Comparison of ENCODE assay signal across 15 cellular contexts in the genomic region with DNA sequence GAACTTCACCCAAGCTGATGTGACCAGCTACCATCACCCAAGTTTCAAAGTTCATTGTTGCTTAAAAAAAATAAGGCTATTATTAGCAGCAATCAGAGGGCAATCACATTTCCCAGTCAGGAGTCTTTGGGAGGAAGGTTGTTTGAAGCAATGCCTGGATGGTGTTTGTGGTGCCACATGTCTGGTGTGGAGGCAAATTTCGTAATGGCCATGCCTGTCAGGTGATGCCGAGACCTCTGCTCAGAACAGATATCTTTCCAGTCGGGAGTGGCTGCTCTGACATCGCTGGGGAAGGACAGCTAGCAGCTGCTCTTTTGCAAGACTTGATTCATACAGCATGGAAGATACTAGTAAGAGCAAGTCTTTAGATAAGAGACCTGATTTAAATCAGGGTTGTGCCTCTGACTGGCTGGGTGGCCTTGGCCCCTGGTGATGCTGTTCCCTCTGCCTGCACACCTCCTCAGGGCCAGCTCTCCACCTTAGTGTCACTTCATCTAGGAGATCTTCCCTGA.
DNase-seq lines count a peak whose midpoint lies in the region; ATAC-seq and TF ChIP-seq lines count a peak whose summit lies in the region.
"Had no signal": no experiment of that assay in that cellular context is flagged by ENCODE, and none has a peak within 500 bp of the region (broad histone marks: within the 10 kb centered on the region; RNA-seq: fewer than 3 reads in every experiment).

No MANE protein-coding gene starts in this region.

- H3K4me3 ChIP-seq in cardiac fibroblast (replicated peaks in 1 of 2; ENCODE audit: low read depth in 2 of 2, low read length in 2 of 2) = no peak overlapping the region
- no peak overlapping the region for H3K4me3 ChIP-seq in sigmoid colon
- H3K4me3 ChIP-seq in neural progenitor cell = no peak overlapping the region
- no peak overlapping the region for H3K4me3 ChIP-seq in testis
- H3K4me3 ChIP-seq: dorsolateral prefrontal cortex had no signal

- H3K9me3 ChIP-seq in sigmoid colon (no peaks in the 10 kb centered on the region), neural progenitor cell (ENCODE audit: low read depth) (no peaks in the 10 kb centered on the region), testis (no peaks in the 10 kb centered on the region)

- no peaks in the 10 kb centered on the region for H3K27me3 Mint-ChIP-seq in neural progenitor cell (ENCODE audit: insufficient read depth, low read depth)

- intact Hi-C loops in sigmoid colon (cut with DNase I) = loop anchor here (5.0 kb wide), 2 partner anchors 41 to 71 kb away; no protein-coding TSS in a partner anchor
- intact Hi-C loops in testis (cut with DNase I; ENCODE audit: low total_unique reads) = no loop called here

- ATAC-seq in HG03354 (IDR thresholded peaks at IDR 0.05; ENCODE audit: poor library complexity, severe bottlenecking, unreplicated experiment) = no peak

- H3K79me2 ChIP-seq in neural progenitor cell (ENCODE audit: low read depth) = no peaks in the 10 kb centered on the region

- H3K27ac ChIP-seq in sigmoid colon (no peak overlapping the region), neural progenitor cell (no peak overlapping the region), testis (no peak overlapping the region)
- H3K27ac ChIP-seq: dorsolateral prefrontal cortex had no signal

- no peaks in the 10 kb centered on the region for H3F3A ChIP-seq in neural progenitor cell (ENCODE audit: low read depth)

- H3K27me3 ChIP-seq in sigmoid colon (no peaks in the 10 kb centered on the region), neural progenitor cell (no peaks in the 10 kb centered on the region), testis (no peaks in the 10 kb centered on the region)
- H3K27me3 ChIP-seq: dorsolateral prefrontal cortex had no signal

- H2AFZ ChIP-seq in neural progenitor cell (replicated peaks) = no peak overlapping the region

- no peaks in the 10 kb centered on the region for H4K20me1 ChIP-seq in neural progenitor cell (ENCODE audit: low read depth)

- H3K36me3 Mint-ChIP-seq in neural progenitor cell = no peaks in the 10 kb centered on the region

- H3K27ac Mint-ChIP-seq in neural progenitor cell = no peak overlapping the region

- no peak overlapping the region for H3K4me2 ChIP-seq in neural progenitor cell

- 55 to 79% methylated on average over 4 of the region's 4 CpGs for WGBS in sigmoid colon, 2 donors
- 75% methylated on average over 4 of the region's 4 CpGs; no CpG with 5 or more reads in 1 of the 2 donors for WGBS in testis, 2 donors

- no peak overlapping the region for H3K4me3 Mint-ChIP-seq in neural progenitor cell

- TF ChIP-seq EP300 in sigmoid colon (IDR thresholded peaks at IDR 0.05) = no peak

- H3K4me1 ChIP-seq in sigmoid colon (peaks cover 0 to 14% (median 9%) of the 10 kb centered on the region in 4 donors), neural progenitor cell (no peaks in the 10 kb centered on the region), testis (peaks cover 6% of the 10 kb centered on the region)

- peak; percentile 29 for DNase-seq in GM04504 (ENCODE audit: low read depth)
- DNase-seq in cardiac fibroblast (ENCODE audit: low read depth in 2 of 2) = peak; percentile 12 to 57
- DNase-seq in iris pigment epithelial cell (ENCODE audit: low read depth) = peak; percentile 66
- DNase-seq in sigmoid colon = peak; percentile 75
- no peak for DNase-seq in neural progenitor cell (ENCODE audit: low spot score)
- DNase-seq in testis = no peak
- DNase-seq in NCI-H524 (lab: John Stamatoyannopoulos, UW) = no peak
- DNase-seq: C1 segment of cervical spinal cord; dorsolateral prefrontal cortex; NCI-H510A; posterior cingulate gyrus; SHP77; stimulated activated CD4-positive, alpha-beta T cell treated with anti-CD3 and anti-CD28 coated beads, Interleukin-2, amount 100 ng/mL, for 48 hours; stimulated activated naive CD4-positive, alpha-beta T cell had no signal

- no peaks in the 10 kb centered on the region for H3K9me3 Mint-ChIP-seq in neural progenitor cell

- H3K9ac ChIP-seq in neural progenitor cell = no peak overlapping the region

- H3K4me1 Mint-ChIP-seq in neural progenitor cell = peaks cover 6% of the 10 kb centered on the region

- H3K36me3 ChIP-seq in sigmoid colon (no peaks in the 10 kb centered on the region), neural progenitor cell (no peaks in the 10 kb centered on the region), testis (ENCODE audit: low read depth, missing control alignments) (no peaks in the 10 kb centered on the region)

- TF ChIP-seq POLR2A in sigmoid colon (IDR thresholded peaks at IDR 0.05) (no peak), testis (IDR thresholded peaks at IDR 0.05) (no peak)

- TF ChIP-seq CTCF in cardiac fibroblast (IDR thresholded peaks at IDR 0.05; ENCODE audit: low read depth, low read length) (no peak), sigmoid colon (IDR thresholded peaks at IDR 0.05) (no peak), neural progenitor cell (IDR thresholded peaks at IDR 0.05) (no peak), testis (IDR thresholded peaks at IDR 0.05) (no peak)

Comparison
In these comparisons a context has a peak if more than half of its experiments do, and no peak if none do; other contexts are left out.
1. DNase-seq: peak in GM04504 (single experiment), cardiac fibroblast (2 of 2), iris pigment epithelial cell (single experiment) and sigmoid colon (single experiment); none in neural progenitor cell (single experiment), testis (single experiment) and NCI-H524 (0 of 2).